In the genomic region with DNA sequence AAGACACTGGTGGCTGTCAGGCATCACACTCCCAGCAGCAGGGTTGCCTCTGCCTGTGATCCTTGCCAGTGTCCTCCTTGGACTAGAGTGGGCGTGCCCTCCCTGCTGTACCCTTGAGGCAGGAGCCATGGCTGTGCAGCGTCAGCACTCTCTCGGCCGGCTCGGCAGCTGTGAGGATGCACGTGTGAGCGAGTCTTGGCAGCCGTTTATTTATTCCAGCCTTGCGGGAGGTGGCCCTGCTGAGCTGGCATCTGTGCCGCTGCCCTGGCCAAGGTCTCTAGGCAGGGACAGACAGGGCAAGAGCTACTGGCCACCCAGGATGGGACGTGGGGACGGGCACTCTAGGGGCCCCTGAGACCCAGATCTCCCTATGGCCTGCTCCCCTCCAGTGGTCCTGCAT, we compare ENCODE assay signal across 2 cellular contexts.
TF ChIP-seq lines count a peak whose summit lies in the region.

No MANE protein-coding gene starts in this region.

TF ChIP-seq in HEK293, 187 proteins besides CTCF, POLR2A, EP300 and RAD21:
- TF ChIP-seq HIC1 (tag by site-specific recombination; IDR thresholded peaks at IDR 0.05) (0 out of 2 replicates have a peak, but pooled peaks have one; percentile 31), HOXC10 (CRISPR knock-in tag; IDR thresholded peaks at IDR 0.05) (no peak)

TF ChIP-seq in GM23338, 12 proteins besides CTCF, POLR2A, EP300 and RAD21 (continued from another document):
- no peak for TF ChIP-seq POLR2AphosphoS5 (IDR thresholded peaks at IDR 0.05; ENCODE audit: low read depth)
